Comparison of ENCODE assay signal across 1 cellular context in the genomic region with DNA sequence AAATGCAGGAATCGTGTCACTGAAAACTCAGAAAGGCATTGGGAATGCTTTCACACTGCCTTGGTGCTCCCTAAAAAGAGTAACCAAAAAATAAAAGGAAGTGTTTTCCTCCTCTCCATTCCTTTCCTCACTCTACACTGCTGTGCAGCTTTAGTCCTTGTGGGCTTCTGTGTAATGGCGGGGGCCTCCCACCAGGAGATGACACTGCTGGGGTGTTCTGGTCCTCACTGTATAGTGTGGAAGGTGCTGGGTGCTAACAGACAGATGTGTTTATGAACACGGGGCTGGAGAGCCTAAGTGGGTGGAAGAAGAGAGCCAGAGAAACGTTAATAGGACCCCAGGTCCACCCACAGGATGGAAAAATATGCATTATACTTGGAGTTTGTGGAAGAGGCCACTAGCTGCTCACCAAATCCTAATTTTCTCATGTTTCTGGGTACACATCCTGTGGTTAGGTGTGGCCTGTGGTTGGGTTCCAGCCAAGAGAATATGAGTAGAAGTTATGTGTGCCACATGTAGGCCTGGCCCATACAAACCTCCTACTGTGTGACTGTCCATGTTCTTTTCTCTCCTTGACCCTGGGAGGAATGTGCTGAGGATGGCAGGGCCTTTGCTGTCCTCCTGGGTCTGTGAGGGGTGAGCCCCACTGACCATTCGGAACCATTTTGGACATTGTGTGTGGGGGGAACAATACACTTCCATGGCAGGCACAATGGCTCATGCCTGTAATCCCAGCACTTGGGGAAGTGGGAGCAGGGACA.
TF ChIP-seq lines count a peak whose summit lies in the region.

No MANE protein-coding gene starts in this region.

TF ChIP-seq in GM12878, 131 proteins besides CTCF, POLR2A, EP300 and RAD21:
- TF ChIP-seq JUND (IDR thresholded peaks at IDR 0.05; ENCODE audit: low read depth, low read length) (no peak), IRF4 (IDR thresholded peaks at IDR 0.05; ENCODE audit: low read depth, low read length) (no peak), FOS (IDR thresholded peaks at IDR 0.05; ENCODE audit: borderline replicate concordance, extremely low read depth, insufficient read length) (no peak), SIX5 (IDR thresholded peaks at IDR 0.05; ENCODE audit: low read depth, low read length, severe bottlenecking) (no peak)
- TF ChIP-seq, protein P1, sequence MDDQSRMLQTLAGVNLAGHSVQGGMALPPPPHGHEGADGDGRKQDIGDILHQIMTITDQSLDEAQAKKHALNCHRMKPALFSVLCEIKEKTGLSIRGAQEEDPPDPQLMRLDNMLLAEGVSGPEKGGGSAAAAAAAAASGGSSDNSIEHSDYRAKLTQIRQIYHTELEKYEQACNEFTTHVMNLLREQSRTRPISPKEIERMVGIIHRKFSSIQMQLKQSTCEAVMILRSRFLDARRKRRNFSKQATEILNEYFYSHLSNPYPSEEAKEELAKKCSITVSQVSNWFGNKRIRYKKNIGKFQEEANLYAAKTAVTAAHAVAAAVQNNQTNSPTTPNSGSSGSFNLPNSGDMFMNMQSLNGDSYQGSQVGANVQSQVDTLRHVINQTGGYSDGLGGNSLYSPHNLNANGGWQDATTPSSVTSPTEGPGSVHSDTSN (IDR thresholded peaks at IDR 0.05; ENCODE audit: insufficient replicate concordance, low read depth, low read length), result no peak
- TF ChIP-seq, protein P2, sequence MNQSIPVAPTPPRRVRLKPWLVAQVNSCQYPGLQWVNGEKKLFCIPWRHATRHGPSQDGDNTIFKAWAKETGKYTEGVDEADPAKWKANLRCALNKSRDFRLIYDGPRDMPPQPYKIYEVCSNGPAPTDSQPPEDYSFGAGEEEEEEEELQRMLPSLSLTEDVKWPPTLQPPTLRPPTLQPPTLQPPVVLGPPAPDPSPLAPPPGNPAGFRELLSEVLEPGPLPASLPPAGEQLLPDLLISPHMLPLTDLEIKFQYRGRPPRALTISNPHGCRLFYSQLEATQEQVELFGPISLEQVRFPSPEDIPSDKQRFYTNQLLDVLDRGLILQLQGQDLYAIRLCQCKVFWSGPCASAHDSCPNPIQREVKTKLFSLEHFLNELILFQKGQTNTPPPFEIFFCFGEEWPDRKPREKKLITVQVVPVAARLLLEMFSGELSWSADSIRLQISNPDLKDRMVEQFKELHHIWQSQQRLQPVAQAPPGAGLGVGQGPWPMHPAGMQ (IDR thresholded peaks at IDR 0.05; ENCODE audit: borderline replicate concordance), result no peak
- TF ChIP-seq, protein P3, sequence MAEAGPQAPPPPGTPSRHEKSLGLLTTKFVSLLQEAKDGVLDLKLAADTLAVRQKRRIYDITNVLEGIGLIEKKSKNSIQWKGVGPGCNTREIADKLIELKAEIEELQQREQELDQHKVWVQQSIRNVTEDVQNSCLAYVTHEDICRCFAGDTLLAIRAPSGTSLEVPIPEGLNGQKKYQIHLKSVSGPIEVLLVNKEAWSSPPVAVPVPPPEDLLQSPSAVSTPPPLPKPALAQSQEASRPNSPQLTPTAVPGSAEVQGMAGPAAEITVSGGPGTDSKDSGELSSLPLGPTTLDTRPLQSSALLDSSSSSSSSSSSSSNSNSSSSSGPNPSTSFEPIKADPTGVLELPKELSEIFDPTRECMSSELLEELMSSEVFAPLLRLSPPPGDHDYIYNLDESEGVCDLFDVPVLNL (IDR thresholded peaks at IDR 0.05; ENCODE audit: low read depth, low read length), result no peak
